Comparison of ENCODE assay signal across 1 cellular context in the genomic region with DNA sequence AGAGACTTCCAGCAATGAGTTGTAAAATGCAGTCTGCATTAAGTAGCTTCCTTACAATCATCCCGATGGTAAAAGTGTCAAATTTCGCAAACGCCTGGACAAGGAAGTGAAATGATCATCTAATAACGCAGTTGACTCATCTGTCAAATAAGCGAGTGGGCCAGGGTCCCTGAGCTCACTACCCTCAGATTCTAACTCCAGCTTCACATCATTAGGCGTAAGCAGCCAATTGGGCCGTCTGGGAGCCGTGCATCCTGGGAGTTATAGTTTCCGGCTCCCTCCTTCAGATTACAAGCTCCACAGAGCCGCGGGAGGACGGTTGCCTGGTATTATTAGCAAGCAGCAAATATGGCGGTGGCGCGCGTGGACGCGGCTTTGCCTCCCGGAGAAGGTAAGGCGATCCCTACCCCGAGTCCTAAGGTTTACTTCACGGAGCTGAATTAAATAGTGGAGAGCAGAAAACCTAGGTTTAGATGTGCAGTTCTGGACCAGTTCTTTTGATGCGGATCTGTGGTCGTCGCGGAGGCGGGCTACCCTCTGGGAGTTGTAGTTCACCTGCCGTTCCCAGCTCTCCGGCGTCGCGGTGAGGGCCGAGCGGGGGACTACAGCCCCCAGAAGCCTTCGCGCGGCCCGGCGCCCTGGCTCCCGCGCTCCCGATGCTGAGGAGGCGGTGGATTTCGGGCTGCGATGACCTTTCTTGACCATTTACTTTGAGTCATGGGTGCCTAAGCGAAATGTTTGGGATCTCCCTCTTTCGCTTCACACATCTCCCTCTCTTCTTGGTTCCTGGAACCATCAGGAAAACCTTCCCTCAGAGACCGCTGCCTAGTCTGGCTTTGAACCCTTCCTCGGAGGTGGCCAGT.
TF ChIP-seq lines count a peak whose summit lies in the region.

A gene with protein sequence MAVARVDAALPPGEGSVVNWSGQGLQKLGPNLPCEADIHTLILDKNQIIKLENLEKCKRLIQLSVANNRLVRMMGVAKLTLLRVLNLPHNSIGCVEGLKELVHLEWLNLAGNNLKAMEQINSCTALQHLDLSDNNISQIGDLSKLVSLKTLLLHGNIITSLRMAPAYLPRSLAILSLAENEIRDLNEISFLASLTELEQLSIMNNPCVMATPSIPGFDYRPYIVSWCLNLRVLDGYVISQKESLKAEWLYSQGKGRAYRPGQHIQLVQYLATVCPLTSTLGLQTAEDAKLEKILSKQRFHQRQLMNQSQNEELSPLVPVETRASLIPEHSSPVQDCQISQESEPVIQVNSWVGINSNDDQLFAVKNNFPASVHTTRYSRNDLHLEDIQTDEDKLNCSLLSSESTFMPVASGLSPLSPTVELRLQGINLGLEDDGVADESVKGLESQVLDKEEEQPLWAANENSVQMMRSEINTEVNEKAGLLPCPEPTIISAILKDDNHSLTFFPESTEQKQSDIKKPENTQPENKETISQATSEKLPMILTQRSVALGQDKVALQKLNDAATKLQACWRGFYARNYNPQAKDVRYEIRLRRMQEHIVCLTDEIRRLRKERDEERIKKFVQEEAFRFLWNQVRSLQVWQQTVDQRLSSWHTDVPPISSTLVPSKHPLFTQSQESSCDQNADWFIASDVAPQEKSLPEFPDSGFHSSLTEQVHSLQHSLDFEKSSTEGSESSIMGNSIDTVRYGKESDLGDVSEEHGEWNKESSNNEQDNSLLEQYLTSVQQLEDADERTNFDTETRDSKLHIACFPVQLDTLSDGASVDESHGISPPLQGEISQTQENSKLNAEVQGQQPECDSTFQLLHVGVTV (plus strand): TSS at position 286 of the 863 bp plus-strand sequence. CDS start 63 bp downstream, at position 349.

TF ChIP-seq in HepG2, 621 proteins besides CTCF, POLR2A, EP300 and RAD21 (continued from another document and continues in another):
- TF ChIP-seq, protein P1, sequence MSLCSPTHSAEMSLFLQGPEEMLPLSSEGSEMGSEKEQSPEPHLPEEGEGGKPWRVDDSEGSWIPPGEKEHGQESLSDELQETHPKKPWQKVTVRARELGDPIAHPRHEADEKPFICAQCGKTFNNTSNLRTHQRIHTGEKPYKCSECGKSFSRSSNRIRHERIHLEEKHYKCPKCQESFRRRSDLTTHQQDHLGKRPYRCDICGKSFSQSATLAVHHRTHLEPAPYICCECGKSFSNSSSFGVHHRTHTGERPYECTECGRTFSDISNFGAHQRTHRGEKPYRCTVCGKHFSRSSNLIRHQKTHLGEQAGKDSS (CRISPR knock-in tag; IDR thresholded peaks at IDR 0.05; ENCODE audit: borderline replicate concordance, low read depth): no peak
- TF ChIP-seq MED8 (CRISPR knock-in tag; IDR thresholded peaks at IDR 0.05; ENCODE audit: insufficient replicate concordance) (no peak), ISX (CRISPR knock-in tag; conservative IDR thresholded peaks at IDR 0.05) (no peak), KDM6A (CRISPR knock-in tag; IDR thresholded peaks at IDR 0.05; ENCODE audit: low read depth) (no peak), ZNF614 (CRISPR knock-in tag; IDR thresholded peaks at IDR 0.05; ENCODE audit: borderline replicate concordance) (peak; percentile 61; the same call in 1 of the 2 replicates), MED1 (CRISPR knock-in tag; IDR thresholded peaks at IDR 0.05) (peak; percentile 42; the same call in 1 of the 2 replicates), ZNF883 (CRISPR knock-in tag; IDR thresholded peaks at IDR 0.05; ENCODE audit: not compliant biosample characterization) (peak; percentile 40), ATF1 (CRISPR knock-in tag; IDR thresholded peaks at IDR 0.05) (peak; percentile 50; the same call in 1 of the 2 replicates), ZNF547 (CRISPR knock-in tag; IDR thresholded peaks at IDR 0.05) (no peak), ZBTB21 (CRISPR knock-in tag; IDR thresholded peaks at IDR 0.05) (peak; percentile 55; the same call in 1 of the 2 replicates), KLF9 (CRISPR knock-in tag; IDR thresholded peaks at IDR 0.05; ENCODE audit: low read depth) (no peak), HNF4A (CRISPR knock-in tag; IDR thresholded peaks at IDR 0.05) (no peak), BCL6 (CRISPR knock-in tag; IDR thresholded peaks at IDR 0.05) (peak; percentile 19; the same call in 1 of the 2 replicates), PCBP2 (optimal IDR thresholded peaks at IDR 0.05; ENCODE audit: low read depth, low read length, poor library complexity, severe bottlenecking) (no peak), ZNF224 (CRISPR knock-in tag; IDR thresholded peaks at IDR 0.05) (0 out of 2 replicates have a peak, but pooled peaks have one; percentile 44), BRD4 (CRISPR knock-in tag; IDR thresholded peaks at IDR 0.05) (no peak), TOE1 (CRISPR knock-in tag; IDR thresholded peaks at IDR 0.05) (no peak), HDAC1 (CRISPR knock-in tag; IDR thresholded peaks at IDR 0.05) (peak; percentile 41), GPN1 (CRISPR knock-in tag; IDR thresholded peaks at IDR 0.05; ENCODE audit: borderline replicate concordance) (no peak), ZNF792 (CRISPR knock-in tag; IDR thresholded peaks at IDR 0.05) (no peak), FOXC1 (CRISPR knock-in tag; IDR thresholded peaks at IDR 0.05; ENCODE audit: borderline replicate concordance) (peak; percentile 58; the same call in 1 of the 2 replicates), ZBTB3 (CRISPR knock-in tag; IDR thresholded peaks at IDR 0.05; ENCODE audit: borderline replicate concordance, low read depth) (no peak), ZC3H13 (CRISPR knock-in tag; IDR thresholded peaks at IDR 0.05) (0 out of 2 replicates have a peak, but pooled peaks have one; percentile 59), MIER2 (CRISPR knock-in tag; IDR thresholded peaks at IDR 0.05) (no peak), XRCC5 (optimal IDR thresholded peaks at IDR 0.05; ENCODE audit: low read length) (peak; percentile 9), ZNF749 (CRISPR knock-in tag; IDR thresholded peaks at IDR 0.05; ENCODE audit: borderline replicate concordance) (0 out of 2 replicates have a peak, but pooled peaks have one; percentile 44), ADNP (CRISPR knock-in tag; IDR thresholded peaks at IDR 0.05) (no peak), TMF1 (CRISPR knock-in tag; IDR thresholded peaks at IDR 0.05; ENCODE audit: low read depth) (peak; percentile 33; the same call in 1 of the 2 replicates), CBFB (CRISPR knock-in tag; IDR thresholded peaks at IDR 0.05) (0 out of 2 replicates have a peak, but pooled peaks have one; percentile 27), MAFG (CRISPR knock-in tag; IDR thresholded peaks at IDR 0.05) (no peak), ERF (CRISPR knock-in tag; IDR thresholded peaks at IDR 0.05) (0 out of 2 replicates have a peak, but pooled peaks have one; percentile 42), KDM5B (CRISPR knock-in tag; IDR thresholded peaks at IDR 0.05; ENCODE audit: borderline replicate concordance) (peak; percentile 71; the same call in 1 of the 2 replicates), HNRNPLL (IDR thresholded peaks at IDR 0.05; ENCODE audit: low read depth, low read length, poor library complexity, severe bottlenecking) (peak; percentile 13), FOXO1 (CRISPR knock-in tag; IDR thresholded peaks at IDR 0.05) (no peak), CHD2 (IDR thresholded peaks at IDR 0.05; ENCODE audit: low read depth, low read length) (no peak)
- TF ChIP-seq, protein P2, sequence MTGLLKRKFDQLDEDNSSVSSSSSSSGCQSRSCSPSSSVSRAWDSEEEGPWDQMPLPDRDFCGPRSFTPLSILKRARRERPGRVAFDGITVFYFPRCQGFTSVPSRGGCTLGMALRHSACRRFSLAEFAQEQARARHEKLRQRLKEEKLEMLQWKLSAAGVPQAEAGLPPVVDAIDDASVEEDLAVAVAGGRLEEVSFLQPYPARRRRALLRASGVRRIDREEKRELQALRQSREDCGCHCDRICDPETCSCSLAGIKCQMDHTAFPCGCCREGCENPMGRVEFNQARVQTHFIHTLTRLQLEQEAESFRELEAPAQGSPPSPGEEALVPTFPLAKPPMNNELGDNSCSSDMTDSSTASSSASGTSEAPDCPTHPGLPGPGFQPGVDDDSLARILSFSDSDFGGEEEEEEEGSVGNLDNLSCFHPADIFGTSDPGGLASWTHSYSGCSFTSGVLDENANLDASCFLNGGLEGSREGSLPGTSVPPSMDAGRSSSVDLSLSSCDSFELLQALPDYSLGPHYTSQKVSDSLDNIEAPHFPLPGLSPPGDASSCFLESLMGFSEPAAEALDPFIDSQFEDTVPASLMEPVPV (CRISPR knock-in tag; IDR thresholded peaks at IDR 0.05): peak; percentile 50; the same call in 1 of the 2 replicates
- TF ChIP-seq, protein P3, sequence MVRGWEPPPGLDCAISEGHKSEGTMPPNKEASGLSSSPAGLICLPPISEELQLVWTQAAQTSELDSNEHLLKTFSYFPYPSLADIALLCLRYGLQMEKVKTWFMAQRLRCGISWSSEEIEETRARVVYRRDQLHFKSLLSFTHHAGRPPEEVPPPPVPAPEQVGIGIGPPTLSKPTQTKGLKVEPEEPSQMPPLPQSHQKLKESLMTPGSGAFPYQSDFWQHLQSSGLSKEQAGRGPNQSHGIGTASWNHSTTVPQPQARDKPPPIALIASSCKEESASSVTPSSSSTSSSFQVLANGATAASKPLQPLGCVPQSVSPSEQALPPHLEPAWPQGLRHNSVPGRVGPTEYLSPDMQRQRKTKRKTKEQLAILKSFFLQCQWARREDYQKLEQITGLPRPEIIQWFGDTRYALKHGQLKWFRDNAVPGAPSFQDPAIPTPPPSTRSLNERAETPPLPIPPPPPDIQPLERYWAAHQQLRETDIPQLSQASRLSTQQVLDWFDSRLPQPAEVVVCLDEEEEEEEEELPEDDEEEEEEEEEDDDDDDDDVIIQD (CRISPR knock-in tag; IDR thresholded peaks at IDR 0.05; ENCODE audit: low read depth): 0 out of 2 replicates have a peak, but pooled peaks have one; percentile 8
- TF ChIP-seq, protein P4, sequence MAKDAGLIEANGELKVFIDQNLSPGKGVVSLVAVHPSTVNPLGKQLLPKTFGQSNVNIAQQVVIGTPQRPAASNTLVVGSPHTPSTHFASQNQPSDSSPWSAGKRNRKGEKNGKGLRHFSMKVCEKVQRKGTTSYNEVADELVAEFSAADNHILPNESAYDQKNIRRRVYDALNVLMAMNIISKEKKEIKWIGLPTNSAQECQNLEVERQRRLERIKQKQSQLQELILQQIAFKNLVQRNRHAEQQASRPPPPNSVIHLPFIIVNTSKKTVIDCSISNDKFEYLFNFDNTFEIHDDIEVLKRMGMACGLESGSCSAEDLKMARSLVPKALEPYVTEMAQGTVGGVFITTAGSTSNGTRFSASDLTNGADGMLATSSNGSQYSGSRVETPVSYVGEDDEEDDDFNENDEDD (CRISPR knock-in tag; IDR thresholded peaks at IDR 0.05; ENCODE audit: borderline replicate concordance): peak; percentile 77; the same call in 1 of the 2 replicates
- TF ChIP-seq, protein P5, sequence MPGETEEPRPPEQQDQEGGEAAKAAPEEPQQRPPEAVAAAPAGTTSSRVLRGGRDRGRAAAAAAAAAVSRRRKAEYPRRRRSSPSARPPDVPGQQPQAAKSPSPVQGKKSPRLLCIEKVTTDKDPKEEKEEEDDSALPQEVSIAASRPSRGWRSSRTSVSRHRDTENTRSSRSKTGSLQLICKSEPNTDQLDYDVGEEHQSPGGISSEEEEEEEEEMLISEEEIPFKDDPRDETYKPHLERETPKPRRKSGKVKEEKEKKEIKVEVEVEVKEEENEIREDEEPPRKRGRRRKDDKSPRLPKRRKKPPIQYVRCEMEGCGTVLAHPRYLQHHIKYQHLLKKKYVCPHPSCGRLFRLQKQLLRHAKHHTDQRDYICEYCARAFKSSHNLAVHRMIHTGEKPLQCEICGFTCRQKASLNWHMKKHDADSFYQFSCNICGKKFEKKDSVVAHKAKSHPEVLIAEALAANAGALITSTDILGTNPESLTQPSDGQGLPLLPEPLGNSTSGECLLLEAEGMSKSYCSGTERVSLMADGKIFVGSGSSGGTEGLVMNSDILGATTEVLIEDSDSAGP (CRISPR knock-in tag; IDR thresholded peaks at IDR 0.05; ENCODE audit: borderline replicate concordance): peak; percentile 78; the same call in 1 of the 2 replicates
- TF ChIP-seq, protein P6, sequence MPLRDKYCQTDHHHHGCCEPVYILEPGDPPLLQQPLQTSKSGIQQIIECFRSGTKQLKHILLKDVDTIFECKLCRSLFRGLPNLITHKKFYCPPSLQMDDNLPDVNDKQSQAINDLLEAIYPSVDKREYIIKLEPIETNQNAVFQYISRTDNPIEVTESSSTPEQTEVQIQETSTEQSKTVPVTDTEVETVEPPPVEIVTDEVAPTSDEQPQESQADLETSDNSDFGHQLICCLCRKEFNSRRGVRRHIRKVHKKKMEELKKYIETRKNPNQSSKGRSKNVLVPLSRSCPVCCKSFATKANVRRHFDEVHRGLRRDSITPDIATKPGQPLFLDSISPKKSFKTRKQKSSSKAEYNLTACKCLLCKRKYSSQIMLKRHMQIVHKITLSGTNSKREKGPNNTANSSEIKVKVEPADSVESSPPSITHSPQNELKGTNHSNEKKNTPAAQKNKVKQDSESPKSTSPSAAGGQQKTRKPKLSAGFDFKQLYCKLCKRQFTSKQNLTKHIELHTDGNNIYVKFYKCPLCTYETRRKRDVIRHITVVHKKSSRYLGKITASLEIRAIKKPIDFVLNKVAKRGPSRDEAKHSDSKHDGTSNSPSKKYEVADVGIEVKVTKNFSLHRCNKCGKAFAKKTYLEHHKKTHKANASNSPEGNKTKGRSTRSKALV (CRISPR knock-in tag; IDR thresholded peaks at IDR 0.05): no peak
- TF ChIP-seq, protein P7, sequence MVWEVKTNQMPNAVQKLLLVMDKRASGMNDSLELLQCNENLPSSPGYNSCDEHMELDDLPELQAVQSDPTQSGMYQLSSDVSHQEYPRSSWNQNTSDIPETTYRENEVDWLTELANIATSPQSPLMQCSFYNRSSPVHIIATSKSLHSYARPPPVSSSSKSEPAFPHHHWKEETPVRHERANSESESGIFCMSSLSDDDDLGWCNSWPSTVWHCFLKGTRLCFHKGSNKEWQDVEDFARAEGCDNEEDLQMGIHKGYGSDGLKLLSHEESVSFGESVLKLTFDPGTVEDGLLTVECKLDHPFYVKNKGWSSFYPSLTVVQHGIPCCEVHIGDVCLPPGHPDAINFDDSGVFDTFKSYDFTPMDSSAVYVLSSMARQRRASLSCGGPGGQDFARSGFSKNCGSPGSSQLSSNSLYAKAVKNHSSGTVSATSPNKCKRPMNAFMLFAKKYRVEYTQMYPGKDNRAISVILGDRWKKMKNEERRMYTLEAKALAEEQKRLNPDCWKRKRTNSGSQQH (CRISPR knock-in tag; IDR thresholded peaks at IDR 0.05; ENCODE audit: low read depth): no peak
- TF ChIP-seq, protein P8, sequence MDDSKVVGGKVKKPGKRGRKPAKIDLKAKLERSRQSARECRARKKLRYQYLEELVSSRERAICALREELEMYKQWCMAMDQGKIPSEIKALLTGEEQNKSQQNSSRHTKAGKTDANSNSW (CRISPR knock-in tag; IDR thresholded peaks at IDR 0.05; ENCODE audit: borderline replicate concordance): no peak
- TF ChIP-seq, protein P9, sequence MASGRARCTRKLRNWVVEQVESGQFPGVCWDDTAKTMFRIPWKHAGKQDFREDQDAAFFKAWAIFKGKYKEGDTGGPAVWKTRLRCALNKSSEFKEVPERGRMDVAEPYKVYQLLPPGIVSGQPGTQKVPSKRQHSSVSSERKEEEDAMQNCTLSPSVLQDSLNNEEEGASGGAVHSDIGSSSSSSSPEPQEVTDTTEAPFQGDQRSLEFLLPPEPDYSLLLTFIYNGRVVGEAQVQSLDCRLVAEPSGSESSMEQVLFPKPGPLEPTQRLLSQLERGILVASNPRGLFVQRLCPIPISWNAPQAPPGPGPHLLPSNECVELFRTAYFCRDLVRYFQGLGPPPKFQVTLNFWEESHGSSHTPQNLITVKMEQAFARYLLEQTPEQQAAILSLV (CRISPR knock-in tag; IDR thresholded peaks at IDR 0.05; ENCODE audit: borderline replicate concordance): peak; percentile 53; the same call in 1 of the 2 replicates
